In the genomic region with DNA sequence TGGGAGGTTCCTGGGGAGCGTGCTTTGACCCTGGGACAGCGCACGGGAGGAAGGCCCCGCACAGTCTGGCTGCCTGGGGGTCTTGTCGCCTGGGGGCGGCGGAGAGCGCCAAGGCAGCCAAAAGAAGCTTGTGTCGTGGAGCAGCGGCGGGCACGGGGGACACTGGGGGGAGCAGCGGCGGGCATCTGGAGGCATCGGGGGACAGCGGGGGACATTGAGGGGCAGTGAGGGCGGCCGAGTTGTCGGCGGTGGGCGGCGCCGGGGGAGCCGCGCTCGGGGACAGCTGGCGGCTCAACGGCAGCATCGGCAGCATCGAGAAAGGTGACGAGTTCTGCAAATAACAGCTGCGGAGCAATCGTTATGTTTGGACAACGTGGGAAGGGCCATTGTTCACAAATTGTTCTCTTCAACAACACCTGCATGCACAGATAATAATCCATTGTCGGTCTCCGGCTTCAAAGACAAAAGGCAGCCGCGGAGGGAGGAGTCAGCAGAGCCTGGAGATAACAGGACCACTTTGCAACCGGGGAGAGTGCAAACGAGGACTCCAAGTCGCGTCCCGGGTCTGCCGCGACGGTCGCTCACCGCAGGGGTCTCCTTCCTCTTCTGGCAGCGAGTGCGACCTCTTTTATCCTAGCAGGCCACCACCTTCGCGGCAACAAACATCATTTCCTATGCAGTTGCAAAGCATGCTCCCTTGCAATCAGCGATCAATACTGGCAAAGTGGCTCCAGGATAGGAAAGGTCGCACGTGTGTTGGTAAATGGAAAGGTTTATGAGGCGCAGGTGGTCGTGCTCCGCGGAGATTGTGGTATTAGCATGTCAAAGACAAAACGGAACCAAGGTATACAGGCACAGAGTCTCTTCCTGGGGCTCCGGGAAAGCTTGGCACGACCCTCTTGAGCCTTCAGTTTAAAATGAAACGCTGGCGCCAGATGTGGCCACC, we compare ENCODE assay signal across 8 cellular contexts.
DNase-seq lines count a peak whose midpoint lies in the region; ATAC-seq and TF ChIP-seq lines count a peak whose summit lies in the region.

No MANE protein-coding gene starts in this region.

- H3K27me3 ChIP-seq in CD8-positive, alpha-beta memory T cell (ENCODE audit: insufficient read depth, low read length, poor library complexity, severe bottlenecking): peaks cover 21% of the 10 kb centered on the region

- no peak overlapping the region for H3K27ac ChIP-seq in CD8-positive, alpha-beta memory T cell (ENCODE audit: low read depth, low read length)

- no peaks in the 10 kb centered on the region for H3K36me3 ChIP-seq in CD8-positive, alpha-beta memory T cell (ENCODE audit: insufficient read depth, low read length)

- TF ChIP-seq CTCF in fibroblast of the aortic adventitia (IDR thresholded peaks at IDR 0.05; ENCODE audit: insufficient read depth, low read length): no peak
- TF ChIP-seq CTCF in osteocyte (IDR thresholded peaks at IDR 0.05): no peak

- peak overlapping the region; percentile 78 to 93 (median 87) for H3K4me3 Mint-ChIP-seq in CD8-positive, alpha-beta memory T cell
- H3K4me3 Mint-ChIP-seq in osteocyte (ENCODE audit: unreplicated experiment): peak overlapping the region; percentile 75

- H3K4me3 ChIP-seq in CD8-positive, alpha-beta memory T cell (ENCODE audit: low read length): peak overlapping the region; percentile 62
- H3K4me3 ChIP-seq in fibroblast of the aortic adventitia (ENCODE audit: low read depth, low read length): peak overlapping the region; percentile 54

- H3K4me1 Mint-ChIP-seq in CD8-positive, alpha-beta memory T cell: peaks cover 17 to 24% (median 18%) of the 10 kb centered on the region in 3 donors
- peaks cover 30% of the 10 kb centered on the region for H3K4me1 Mint-ChIP-seq in osteocyte (ENCODE audit: unreplicated experiment)

- H3K9me3 Mint-ChIP-seq in CD8-positive, alpha-beta memory T cell: no peaks in the 10 kb centered on the region
- H3K9me3 Mint-ChIP-seq in osteocyte (ENCODE audit: unreplicated experiment): no peaks in the 10 kb centered on the region

- no peaks in the 10 kb centered on the region for H3K36me3 Mint-ChIP-seq in CD8-positive, alpha-beta memory T cell
- no peaks in the 10 kb centered on the region for H3K36me3 Mint-ChIP-seq in osteocyte (ENCODE audit: unreplicated experiment)

- peak in 3 of 5 donors; percentile 14 to 51 (median 46) for DNase-seq in CD8-positive, alpha-beta memory T cell
- DNase-seq in NCI-H1417 (lab: John Stamatoyannopoulos, UW) (peak; percentile 30 to 92 (median 72)), activated T-cell treated with anti-CD3 and anti-CD28 coated beads for 1 hour (ENCODE audit: low read depth) (peak; percentile 25), fibroblast of the aortic adventitia (ENCODE audit: low read depth) (no peak), osteocyte (ENCODE audit: extremely low spot score, unreplicated experiment) (no peak), cerebellar nuclear complex (lab: John Stamatoyannopoulos, UW) (no peak)

- ATAC-seq in HG02938 (IDR thresholded peaks at IDR 0.05; ENCODE audit: unreplicated experiment) (no peak), HG02870 (IDR thresholded peaks at IDR 0.05; ENCODE audit: unreplicated experiment) (no peak)

- peaks cover 34 to 53% of the 10 kb centered on the region in 2 donors for H3K27me3 Mint-ChIP-seq in CD8-positive, alpha-beta memory T cell
- peaks cover 25% of the 10 kb centered on the region for H3K27me3 Mint-ChIP-seq in osteocyte (ENCODE audit: unreplicated experiment)

- peaks cover 16% of the 10 kb centered on the region for H3K4me1 ChIP-seq in CD8-positive, alpha-beta memory T cell (ENCODE audit: insufficient read depth, low read length)

- CTCF ChIA-PET in CD8-positive, alpha-beta memory T cell (lab: Charles Lee): interaction anchor here (0.7 kb wide), 1 partner anchor 227 kb away, joined by 4 read pairs; no protein-coding TSS in a partner anchor

- peak overlapping the region in 2 of 8 donors; percentile 11 to 54 for H3K27ac Mint-ChIP-seq in CD8-positive, alpha-beta memory T cell
- no peak overlapping the region for H3K27ac Mint-ChIP-seq in osteocyte (ENCODE audit: unreplicated experiment)

- no peaks in the 10 kb centered on the region for H3K9me3 ChIP-seq in CD8-positive, alpha-beta memory T cell (ENCODE audit: low read length)

- POLR2A ChIA-PET in CD8-positive, alpha-beta memory T cell (lab: Charles Lee): no interaction called here

Comparison
In these comparisons a context has a peak if more than half of its experiments do, and no peak if none do; other contexts are left out.
1. DNase-seq: peak in CD8-positive, alpha-beta memory T cell (3 of 5), NCI-H1417 (3 of 3) and activated T-cell treated with anti-CD3 and anti-CD28 coated beads for 1 hour (single experiment); none in fibroblast of the aortic adventitia (single experiment), osteocyte (single experiment) and cerebellar nuclear complex (0 of 2).